1 cellular context compared by ENCODE assay signal in the genomic region with DNA sequence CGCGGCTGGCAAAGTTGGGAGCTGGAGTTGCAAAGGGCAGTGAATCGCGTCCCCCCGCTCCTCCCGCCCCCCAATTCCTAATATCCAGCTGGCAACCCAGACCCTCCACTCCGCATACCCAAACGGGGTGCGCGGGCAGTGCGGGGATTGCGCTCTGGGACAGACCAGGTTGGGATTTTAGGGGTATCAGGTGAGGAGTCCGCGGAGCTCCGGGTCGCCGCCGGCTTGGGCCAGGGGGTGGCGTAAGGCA.
TF ChIP-seq lines count a peak whose summit lies in the region.

No MANE protein-coding gene starts in this region.

TF ChIP-seq in HepG2, 621 proteins besides CTCF, POLR2A, EP300 and RAD21 (continued from another document):
- no peak for TF ChIP-seq ZNF18 (CRISPR knock-in tag; IDR thresholded peaks at IDR 0.05; ENCODE audit: insufficient replicate concordance)
- no peak for TF ChIP-seq ZNF121 (CRISPR knock-in tag; IDR thresholded peaks at IDR 0.05)
- no peak; the same call in 1 of the 2 replicates for TF ChIP-seq ZNF850 (CRISPR knock-in tag; conservative IDR thresholded peaks at IDR 0.05)
- TF ChIP-seq ZFP1 (CRISPR knock-in tag; IDR thresholded peaks at IDR 0.05), result no peak
- TF ChIP-seq, protein P1, sequence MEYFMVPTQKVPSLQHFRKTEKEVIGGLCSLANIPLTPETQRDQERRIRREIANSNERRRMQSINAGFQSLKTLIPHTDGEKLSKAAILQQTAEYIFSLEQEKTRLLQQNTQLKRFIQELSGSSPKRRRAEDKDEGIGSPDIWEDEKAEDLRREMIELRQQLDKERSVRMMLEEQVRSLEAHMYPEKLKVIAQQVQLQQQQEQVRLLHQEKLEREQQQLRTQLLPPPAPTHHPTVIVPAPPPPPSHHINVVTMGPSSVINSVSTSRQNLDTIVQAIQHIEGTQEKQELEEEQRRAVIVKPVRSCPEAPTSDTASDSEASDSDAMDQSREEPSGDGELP (IDR thresholded peaks at IDR 0.05; ENCODE audit: borderline replicate concordance, low read depth), result peak; percentile 9; the same call in 1 of the 2 replicates
- TF ChIP-seq ZFP62 (CRISPR knock-in tag; IDR thresholded peaks at IDR 0.05), result no peak
- no peak for TF ChIP-seq TEAD3 (CRISPR knock-in tag; optimal IDR thresholded peaks at IDR 0.05; ENCODE audit: borderline replicate concordance)
- TF ChIP-seq NFKB2 (CRISPR knock-in tag; IDR thresholded peaks at IDR 0.05; ENCODE audit: borderline replicate concordance), result no peak
- no peak for TF ChIP-seq NFE2L1 (CRISPR knock-in tag; IDR thresholded peaks at IDR 0.05; ENCODE audit: borderline replicate concordance)
- TF ChIP-seq KLF13 (CRISPR knock-in tag; IDR thresholded peaks at IDR 0.05), result no peak
- TF ChIP-seq, protein P2, sequence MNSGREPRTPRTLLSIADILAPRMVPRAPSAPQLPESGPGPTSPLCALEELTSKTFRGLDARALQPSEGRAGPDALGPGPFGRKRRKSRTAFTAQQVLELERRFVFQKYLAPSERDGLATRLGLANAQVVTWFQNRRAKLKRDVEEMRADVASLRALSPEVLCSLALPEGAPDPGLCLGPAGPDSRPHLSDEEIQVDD (CRISPR knock-in tag; IDR thresholded peaks at IDR 0.05; ENCODE audit: borderline replicate concordance), result no peak
- TF ChIP-seq MAFK (conservative IDR thresholded peaks at IDR 0.05 in 1 of 2, IDR thresholded peaks at IDR 0.05 in 1 of 2; ENCODE audit: low read length in 2 of 2), result no peak
- TF ChIP-seq NFAT5 (CRISPR knock-in tag; IDR thresholded peaks at IDR 0.05), result 0 out of 2 replicates have a peak, but pooled peaks have one; percentile 27
- no peak for TF ChIP-seq RNF2 (conservative IDR thresholded peaks at IDR 0.05; ENCODE audit: low read depth)
- TF ChIP-seq ZNF124 (CRISPR knock-in tag; IDR thresholded peaks at IDR 0.05), result 0 out of 2 replicates have a peak, but pooled peaks have one; percentile 3
- peak; percentile 69 for TF ChIP-seq STAG1 (CRISPR knock-in tag; IDR thresholded peaks at IDR 0.05)
- no peak for TF ChIP-seq XBP1 (CRISPR knock-in tag; IDR thresholded peaks at IDR 0.05)
- 0 out of 2 replicates have a peak, but pooled peaks have one; percentile 18 for TF ChIP-seq MYNN (CRISPR knock-in tag; IDR thresholded peaks at IDR 0.05; ENCODE audit: low read depth)
- no peak for TF ChIP-seq ZNF496 (CRISPR knock-in tag; IDR thresholded peaks at IDR 0.05; ENCODE audit: insufficient replicate concordance)
- TF ChIP-seq KMT2A (CRISPR knock-in tag; IDR thresholded peaks at IDR 0.05), result no peak
- no peak for TF ChIP-seq SRSF9 (IDR thresholded peaks at IDR 0.05; ENCODE audit: borderline replicate concordance, insufficient read depth, low read depth, low read length, poor library complexity, severe bottlenecking)
- TF ChIP-seq PCBP1 (IDR thresholded peaks at IDR 0.05; ENCODE audit: borderline replicate concordance, low read depth, low read length), result 0 out of 2 replicates have a peak, but pooled peaks have one; percentile 60
- TF ChIP-seq ZNF552 (CRISPR knock-in tag; IDR thresholded peaks at IDR 0.05; ENCODE audit: borderline replicate concordance), result no peak
- no peak for TF ChIP-seq ZNF777 (CRISPR knock-in tag; IDR thresholded peaks at IDR 0.05)
- TF ChIP-seq, protein P3, sequence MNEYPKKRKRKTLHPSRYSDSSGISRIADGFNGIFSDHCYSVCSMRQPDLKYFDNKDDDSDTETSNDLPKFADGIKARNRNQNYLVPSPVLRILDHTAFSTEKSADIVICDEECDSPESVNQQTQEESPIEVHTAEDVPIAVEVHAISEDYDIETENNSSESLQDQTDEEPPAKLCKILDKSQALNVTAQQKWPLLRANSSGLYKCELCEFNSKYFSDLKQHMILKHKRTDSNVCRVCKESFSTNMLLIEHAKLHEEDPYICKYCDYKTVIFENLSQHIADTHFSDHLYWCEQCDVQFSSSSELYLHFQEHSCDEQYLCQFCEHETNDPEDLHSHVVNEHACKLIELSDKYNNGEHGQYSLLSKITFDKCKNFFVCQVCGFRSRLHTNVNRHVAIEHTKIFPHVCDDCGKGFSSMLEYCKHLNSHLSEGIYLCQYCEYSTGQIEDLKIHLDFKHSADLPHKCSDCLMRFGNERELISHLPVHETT (CRISPR knock-in tag; conservative IDR thresholded peaks at IDR 0.05), result no peak
- TF ChIP-seq REPIN1 (CRISPR knock-in tag; IDR thresholded peaks at IDR 0.05; ENCODE audit: borderline replicate concordance, low read depth), result no peak
- TF ChIP-seq, protein P4, sequence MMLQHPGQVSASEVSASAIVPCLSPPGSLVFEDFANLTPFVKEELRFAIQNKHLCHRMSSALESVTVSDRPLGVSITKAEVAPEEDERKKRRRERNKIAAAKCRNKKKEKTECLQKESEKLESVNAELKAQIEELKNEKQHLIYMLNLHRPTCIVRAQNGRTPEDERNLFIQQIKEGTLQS (CRISPR knock-in tag; IDR thresholded peaks at IDR 0.05), result no peak
- no peak for TF ChIP-seq ZNF3 (CRISPR knock-in tag; IDR thresholded peaks at IDR 0.05)
- peak; percentile 68 for TF ChIP-seq AGO2 (optimal IDR thresholded peaks at IDR 0.05; ENCODE audit: low read depth, low read length)
- no peak for TF ChIP-seq PAWR (CRISPR knock-in tag; IDR thresholded peaks at IDR 0.05; ENCODE audit: borderline replicate concordance)
- TF ChIP-seq HOXA9 (CRISPR knock-in tag; IDR thresholded peaks at IDR 0.05; ENCODE audit: borderline replicate concordance), result no peak
- TF ChIP-seq SP2 (CRISPR knock-in tag; IDR thresholded peaks at IDR 0.05), result no peak
- peak; percentile 58; the same call in 1 of the 2 replicates for TF ChIP-seq BRD4 (CRISPR knock-in tag; IDR thresholded peaks at IDR 0.05)
- TF ChIP-seq ZNF746 (CRISPR knock-in tag; IDR thresholded peaks at IDR 0.05), result no peak
- TF ChIP-seq, protein P5, sequence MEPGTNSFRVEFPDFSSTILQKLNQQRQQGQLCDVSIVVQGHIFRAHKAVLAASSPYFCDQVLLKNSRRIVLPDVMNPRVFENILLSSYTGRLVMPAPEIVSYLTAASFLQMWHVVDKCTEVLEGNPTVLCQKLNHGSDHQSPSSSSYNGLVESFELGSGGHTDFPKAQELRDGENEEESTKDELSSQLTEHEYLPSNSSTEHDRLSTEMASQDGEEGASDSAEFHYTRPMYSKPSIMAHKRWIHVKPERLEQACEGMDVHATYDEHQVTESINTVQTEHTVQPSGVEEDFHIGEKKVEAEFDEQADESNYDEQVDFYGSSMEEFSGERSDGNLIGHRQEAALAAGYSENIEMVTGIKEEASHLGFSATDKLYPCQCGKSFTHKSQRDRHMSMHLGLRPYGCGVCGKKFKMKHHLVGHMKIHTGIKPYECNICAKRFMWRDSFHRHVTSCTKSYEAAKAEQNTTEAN (CRISPR knock-in tag; conservative IDR thresholded peaks at IDR 0.05), result no peak; the same call in 1 of the 2 replicates
- TF ChIP-seq ZFP82 (CRISPR knock-in tag; IDR thresholded peaks at IDR 0.05; ENCODE audit: borderline replicate concordance), result 0 out of 2 replicates have a peak, but pooled peaks have one; percentile 16
- no peak for TF ChIP-seq MIXL1 (CRISPR knock-in tag; IDR thresholded peaks at IDR 0.05)
TF ChIP-seq in HepG2: peak in this region for 11.
